Comparison of ENCODE assay signal across 20 cellular contexts in genomic region chr9:113488490-113488889, GRCh38. TPM values are rescaled to one million over a fixed set of nuclear protein-coding genes. Genes with fewer than 3 reads are reported as not detected.
A peak's percentile ranks its signal among the peaks of the same experiment; 100 is the strongest.
DNase-seq lines count a peak whose midpoint lies in the region; ATAC-seq and TF ChIP-seq lines count a peak whose summit lies in the region.
"Had no signal": no experiment of that assay in that cellular context is flagged by ENCODE, and none has a peak within 500 bp of the region (broad histone marks: within the 10 kb centered on the region; RNA-seq: fewer than 3 reads in every experiment).

No MANE protein-coding gene starts in this region.

- H3K4me3 ChIP-seq in ascending aorta, result no peak overlapping the region
- H3K4me3 ChIP-seq in heart right ventricle, result no peak overlapping the region
- no peak overlapping the region for H3K4me3 ChIP-seq in psoas muscle
- H3K4me3 ChIP-seq: BLaER1, SJSA1 had no signal

- DNase-seq in ascending aorta (ENCODE audit: low spot score in 2 of 2), result peak; percentile 62 to 92
- DNase-seq in heart right ventricle, result peak; percentile 33 to 71
- peak; percentile 49 to 77 for DNase-seq in psoas muscle
- DNase-seq in activated CD4-positive, alpha-beta T cell treated with anti-CD3 and anti-CD28 coated beads, Interleukin-2, amount 10 ng/mL, durations not matched to agents 24 days and 14 days, result no peak
- DNase-seq in superior temporal gyrus (ENCODE audit: extremely low spot score), result no peak
- DNase-seq: activated CD4-positive, alpha-beta T cell treated with anti-CD3 and anti-CD28 coated beads, Interleukin-2, amount 50 U/mL, for 1 hour; activated naive CD4-positive, alpha-beta T cell; GDM1; hypothalamus; KBM-7; NCI-H1105; NCI-H526; stimulated activated CD4-positive, alpha-beta T cell treated with anti-CD3 and anti-CD28 coated beads, Interleukin-2, amount 100 ng/mL, for 48 hours; T1000 had no signal

- H3K4me1 ChIP-seq in ascending aorta (peaks cover 15 to 71% of the 10 kb centered on the region in 2 donors), heart right ventricle (peaks cover 5 to 76% (median 59%) of the 10 kb centered on the region in 9 donors), psoas muscle (peaks cover 58% of the 10 kb centered on the region)

- intact Hi-C loops in ascending aorta (cut with DNase I), result no loop called here
- intact Hi-C loops in heart right ventricle (cut with DNase I), result no loop called here
- intact Hi-C loops in psoas muscle (cut with DNase I), result no loop called here
- intact Hi-C loops in activated CD4-positive, alpha-beta T cell treated with anti-CD3 and anti-CD28 coated beads, Interleukin-2, amount 10 ng/mL, durations not matched to agents 24 days and 14 days (cut with micrococcal nuclease), result no loop called here

- H3K27ac ChIP-seq in ascending aorta (peak overlapping the region; percentile 92), heart right ventricle (peak overlapping the region; percentile 61 to 91 (median 76)), psoas muscle (peak overlapping the region; percentile 92)
- H3K27ac ChIP-seq: BLaER1, neutrophil, SJSA1 had no signal

- H3K36me3 Mint-ChIP-seq in activated CD4-positive, alpha-beta T cell treated with anti-CD3 and anti-CD28 coated beads, Interleukin-2, amount 10 ng/mL, durations not matched to agents 24 days and 14 days (ENCODE audit: low read depth), result no peaks in the 10 kb centered on the region

- TF ChIP-seq CTCF in ascending aorta (IDR thresholded peaks at IDR 0.05), result no peak
- no peak for TF ChIP-seq CTCF in heart right ventricle (IDR thresholded peaks at IDR 0.05)
- TF ChIP-seq CTCF in psoas muscle (IDR thresholded peaks at IDR 0.05), result no peak

- no peaks in the 10 kb centered on the region for H3K9me3 ChIP-seq in ascending aorta
- no peaks in the 10 kb centered on the region for H3K9me3 ChIP-seq in heart right ventricle
- H3K9me3 ChIP-seq in psoas muscle, result no peaks in the 10 kb centered on the region
- H3K9me3 ChIP-seq: BLaER1, neutrophil, SJSA1 had no signal

- WGBS in heart right ventricle, 2 donors, result 62 to 68% methylated on average over 12 of the region's 12 CpGs
- WGBS in psoas muscle, 3 donors, result 46 to 61% (median 56%) methylated on average over 12 of the region's 12 CpGs

- H3K27me3 ChIP-seq in ascending aorta (no peaks in the 10 kb centered on the region), heart right ventricle (no peaks in the 10 kb centered on the region), psoas muscle (ENCODE audit: insufficient read depth in 3 of 3, low read length in 2 of 3) (no peaks in the 10 kb centered on the region)
- H3K27me3 ChIP-seq: BLaER1, neutrophil, SJSA1 had no signal

- ATAC-seq in heart right ventricle (peak; percentile 23 to 81 (median 68)), psoas muscle (peak; percentile 84 to 90 (median 86)), HG03442 (IDR thresholded peaks at IDR 0.05; ENCODE audit: unreplicated experiment) (no peak), HG02973 (IDR thresholded peaks at IDR 0.05; ENCODE audit: unreplicated experiment) (no peak)

- H3K27ac Mint-ChIP-seq in activated CD4-positive, alpha-beta T cell treated with anti-CD3 and anti-CD28 coated beads, Interleukin-2, amount 10 ng/mL, durations not matched to agents 24 days and 14 days, result no peak overlapping the region
- H3K27ac Mint-ChIP-seq: dendritic cell treated with granulocyte-macrophage colony-stimulating factor and Interleukin-4, amounts not matched to agents 40 ng/mL and 50 ng/mL, for 4 days had no signal

- H3K4me1 Mint-ChIP-seq in activated CD4-positive, alpha-beta T cell treated with anti-CD3 and anti-CD28 coated beads, Interleukin-2, amount 10 ng/mL, durations not matched to agents 24 days and 14 days, result peaks cover 2% of the 10 kb centered on the region

- H3K4me3 Mint-ChIP-seq in activated CD4-positive, alpha-beta T cell treated with anti-CD3 and anti-CD28 coated beads, Interleukin-2, amount 10 ng/mL, durations not matched to agents 24 days and 14 days, result no peak overlapping the region
- H3K4me3 Mint-ChIP-seq: dendritic cell treated with granulocyte-macrophage colony-stimulating factor and Interleukin-4, amounts not matched to agents 40 ng/mL and 50 ng/mL, for 4 days had no signal

- H3K27me3 Mint-ChIP-seq in activated CD4-positive, alpha-beta T cell treated with anti-CD3 and anti-CD28 coated beads, Interleukin-2, amount 10 ng/mL, durations not matched to agents 24 days and 14 days, result peaks cover 7% of the 10 kb centered on the region

- H3K9me3 Mint-ChIP-seq in activated CD4-positive, alpha-beta T cell treated with anti-CD3 and anti-CD28 coated beads, Interleukin-2, amount 10 ng/mL, durations not matched to agents 24 days and 14 days, result no peaks in the 10 kb centered on the region
- H3K9me3 Mint-ChIP-seq: dendritic cell treated with granulocyte-macrophage colony-stimulating factor and Interleukin-4, amounts not matched to agents 40 ng/mL and 50 ng/mL, for 4 days had no signal

- H3K36me3 ChIP-seq in ascending aorta (no peaks in the 10 kb centered on the region), heart right ventricle (peaks cover 0 to 5% (median 0%) of the 10 kb centered on the region in 9 donors), psoas muscle (ENCODE audit: insufficient read depth in 1 of 2, low read depth in 1 of 2) (no peaks in the 10 kb centered on the region)
- H3K36me3 ChIP-seq: BLaER1, neutrophil, SJSA1 had no signal

RNA-seq across cellular contexts. Expression of gene RGS3, which starts 25.0 kb away (rescaled TPM):
- 125 TPM for total RNA-seq in ascending aorta
- total RNA-seq in heart right ventricle, result 100 to 1,000 TPM in 9 of 10 donors, 10 to 100 TPM in 1; 98.7 to 201 (median 140) TPM
- 100 to 1,000 TPM in 1 of 2 donors, 10 to 100 TPM in 1; 65.4 to 125 TPM for polyA plus RNA-seq in heart right ventricle
- 10 to 100 TPM; 10.6 to 38.1 (median 18.3) TPM for total RNA-seq in psoas muscle
- polyA plus RNA-seq in psoas muscle, result 10 to 100 TPM in 2 of 3 donors, 1 to 10 TPM in 1; 7.1 to 18.4 (median 12.8) TPM
- 113 and 122 TPM in 2 replicates for total RNA-seq in activated CD4-positive, alpha-beta T cell treated with anti-CD3 and anti-CD28 coated beads, Interleukin-2, amount 10 ng/mL, durations not matched to agents 24 days and 14 days

Comparison
In these comparisons a context has a peak if more than half of its experiments do, and no peak if none do; other contexts are left out.
1. DNase-seq: peak in ascending aorta (2 of 2), heart right ventricle (2 of 2) and psoas muscle (2 of 2); none in activated CD4-positive, alpha-beta T cell treated with anti-CD3 and anti-CD28 coated beads, Interleukin-2, amount 10 ng/mL, durations not matched to agents 24 days and 14 days (single experiment) and superior temporal gyrus (single experiment).
2. ATAC-seq: peak in heart right ventricle (8 of 8) and psoas muscle (4 of 4); none in HG03442 (single experiment) and HG02973 (single experiment).
3. Peak in every context shown above with its lines, with median percentiles within 50 percentile points of each other: H3K27ac ChIP-seq.